ENCODE assay signal across 21 cellular contexts in genomic region chr6:157631838-157632237, GRCh38.
"Had no signal": no experiment of that assay in that cellular context is flagged by ENCODE, and none has a peak within 500 bp of the region (broad histone marks: within the 10 kb centered on the region; RNA-seq: fewer than 3 reads in every experiment).

No MANE protein-coding gene starts in this region.

- H3K27ac ChIP-seq: adrenal gland, ascending aorta, cardiac muscle cell, gastroesophageal sphincter, hepatocyte, neutrophil, ovary, prostate gland, spleen had no signal

- DNase-seq: activated B cell treated with CpG ODN at 0.5 μM for 24 hours; activated CD4-positive, alpha-beta T cell treated with anti-CD3 and anti-CD28 coated beads, Interleukin-2, amount 50 U/mL, for 1 hour; activated CD8-positive, alpha-beta memory T cell treated with anti-CD3 and anti-CD28 coated beads, Interleukin-2, amount 10 ng/mL, durations not matched to agents 7 days and 5 days; activated CD8-positive, alpha-beta T cell treated with anti-CD3 and anti-CD28 coated beads for 36 hours; activated naive CD4-positive, alpha-beta T cell treated with anti-CD3 and anti-CD28 coated beads for 36 hours; activated naive CD8-positive, alpha-beta T cell treated with anti-CD3 and anti-CD28 coated beads for 36 hours; activated T-cell treated with anti-CD3 and anti-CD28 coated beads, Interleukin-2, amount 50 U/mL, for 72 hours; adrenal gland; cortex of kidney; natural killer cell; ovary; spleen; stimulated activated naive CD4-positive, alpha-beta T cell treated with Interleukin-2 at 50 U/mL for 16 hours; T-helper 1 cell had no signal

- H3K4me3 ChIP-seq: adrenal gland, ascending aorta, cardiac muscle cell, gastroesophageal sphincter, hepatocyte, ovary, prostate gland, spleen, tibial nerve had no signal

- H3K27me3 ChIP-seq: adrenal gland, ascending aorta, cardiac muscle cell, gastroesophageal sphincter, hepatocyte, neutrophil, ovary, spleen, tibial nerve had no signal

- H3K36me3 ChIP-seq: adrenal gland, cardiac muscle cell, neutrophil, ovary, prostate gland, tibial nerve had no signal

- H3K4me1 ChIP-seq: adrenal gland, ascending aorta, gastroesophageal sphincter, prostate gland had no signal

- ATAC-seq: activated CD8-positive, alpha-beta memory T cell treated with anti-CD3 and anti-CD28 coated beads, Interleukin-2, amount 10 ng/mL, durations not matched to agents 7 days and 5 days; activated CD8-positive, alpha-beta T cell treated with anti-CD3 and anti-CD28 coated beads for 36 hours; activated T-cell treated with anti-CD3 and anti-CD28 coated beads, Interleukin-2, amount 50 U/mL, for 72 hours; gastroesophageal sphincter; natural killer cell had no signal

- H3K9me3 ChIP-seq: adrenal gland, ascending aorta, gastroesophageal sphincter, neutrophil, ovary, prostate gland, spleen, tibial nerve had no signal
